ENCODE assay signal across 1 cellular context in genomic region chr12:68352067-68352466, GRCh38.
A peak's percentile ranks its signal among the peaks of the same experiment; 100 is the strongest.
TF ChIP-seq lines count a peak whose summit lies in the region.

No MANE protein-coding gene starts in this region.

TF ChIP-seq in K562, 482 proteins besides CTCF, POLR2A, EP300 and RAD21 (continued from another document and continues in another):
- TF ChIP-seq ZNF280B (CRISPR knock-in tag; IDR thresholded peaks at IDR 0.05) (peak; percentile 49; the same call in 1 of the 2 replicates), ID3 (CRISPR knock-in tag; IDR thresholded peaks at IDR 0.05) (peak; percentile 52; the same call in 1 of the 2 replicates), ID3 (tag; IDR thresholded peaks at IDR 0.05) (peak; percentile 98), IFI16 (CRISPR knock-in tag; IDR thresholded peaks at IDR 0.05) (0 out of 2 replicates have a peak, but pooled peaks have one; percentile 79), GMEB1 (CRISPR knock-in tag; IDR thresholded peaks at IDR 0.05) (peak; percentile 74), MYBL2 (IDR thresholded peaks at IDR 0.05; ENCODE audit: low read depth) (no peak), MYBL2 (CRISPR knock-in tag; IDR thresholded peaks at IDR 0.05; ENCODE audit: borderline replicate concordance) (no peak), HBP1 (CRISPR knock-in tag; IDR thresholded peaks at IDR 0.05) (peak; percentile 61; the same call in 1 of the 2 replicates), GTF2A2 (tag; IDR thresholded peaks at IDR 0.05) (peak; percentile 78), HDAC8 (tag; IDR thresholded peaks at IDR 0.05) (peak; percentile 94), PYGO2 (tag; IDR thresholded peaks at IDR 0.05) (peak; percentile 94), LEF1 (IDR thresholded peaks at IDR 0.05) (no peak), ZNF695 (CRISPR knock-in tag; IDR thresholded peaks at IDR 0.05) (peak; percentile 89; the same call in 1 of the 2 replicates), ZNF766 (CRISPR knock-in tag; conservative IDR thresholded peaks at IDR 0.05) (peak; percentile 97), HIVEP1 (CRISPR knock-in tag; IDR thresholded peaks at IDR 0.05) (peak; percentile 97), CREB5 (CRISPR knock-in tag; IDR thresholded peaks at IDR 0.05) (peak; percentile 86; the same call in 1 of the 2 replicates), ETV1 (tag; conservative IDR thresholded peaks at IDR 0.05; ENCODE audit: low read depth) (peak; percentile 32; the same call in 1 of the 2 replicates), ZNF347 (CRISPR knock-in tag; IDR thresholded peaks at IDR 0.05; ENCODE audit: low read depth) (0 out of 2 replicates have a peak, but pooled peaks have one; percentile 61), ZBTB9 (CRISPR knock-in tag; IDR thresholded peaks at IDR 0.05) (peak; percentile 97), ATF4 (CRISPR knock-in tag; IDR thresholded peaks at IDR 0.05) (peak; percentile 90), EHMT2 (IDR thresholded peaks at IDR 0.05) (no peak), ZNF79 (CRISPR knock-in tag; IDR thresholded peaks at IDR 0.05; ENCODE audit: low read depth) (peak; percentile 95), DIDO1 (tag; IDR thresholded peaks at IDR 0.05; ENCODE audit: low read depth) (peak; percentile 84), NFE2L1 (tag; IDR thresholded peaks at IDR 0.05; ENCODE audit: borderline replicate concordance, low read depth) (peak; percentile 53; the same call in 1 of the 2 replicates), ZBTB11 (CRISPR knock-in tag; IDR thresholded peaks at IDR 0.05) (peak in 1 of 3 experiments; percentile 83; a peak in 2 of 6 replicates), NR2C2 (CRISPR knock-in tag; IDR thresholded peaks at IDR 0.05) (no peak), NR2C2 (tag; IDR thresholded peaks at IDR 0.05) (peak; percentile 66), MLX (CRISPR knock-in tag; conservative IDR thresholded peaks at IDR 0.05) (no peak), E2F3 (CRISPR knock-in tag; IDR thresholded peaks at IDR 0.05) (peak; percentile 93), PHF21A (IDR thresholded peaks at IDR 0.05; ENCODE audit: borderline replicate concordance, low read depth) (no peak), ZNF75A (CRISPR knock-in tag; IDR thresholded peaks at IDR 0.05) (peak; percentile 80; the same call in 1 of the 2 replicates), CREB3 (tag; conservative IDR thresholded peaks at IDR 0.05; ENCODE audit: low read depth) (peak; percentile 95), REST (CRISPR knock-in tag; IDR thresholded peaks at IDR 0.05; ENCODE audit: low read depth) (peak; percentile 67; the same call in 1 of the 2 replicates), ZNF175 (CRISPR knock-in tag; IDR thresholded peaks at IDR 0.05; ENCODE audit: low read depth) (peak; percentile 97), DDX20 (tag; IDR thresholded peaks at IDR 0.05; ENCODE audit: low read depth) (peak; percentile 95), ZBTB17 (CRISPR knock-in tag; IDR thresholded peaks at IDR 0.05) (peak; percentile 93), TCFL5 (CRISPR knock-in tag; conservative IDR thresholded peaks at IDR 0.05) (peak; percentile 90), ZNF23 (CRISPR knock-in tag; IDR thresholded peaks at IDR 0.05) (peak; percentile 79; the same call in 1 of the 2 replicates), ZFP30 (CRISPR knock-in tag; IDR thresholded peaks at IDR 0.05; ENCODE audit: borderline replicate concordance) (no peak)
